In genomic region chr12:131102991-131103609, GRCh38 we compare ENCODE assay signal across 13 cellular contexts.
DNase-seq lines count a peak whose midpoint lies in the region; ATAC-seq, FAIRE-seq and TF ChIP-seq lines count a peak whose summit lies in the region.
"Had no signal": no experiment of that assay in that cellular context is flagged by ENCODE, and none has a peak within 500 bp of the region (broad histone marks: within the 10 kb centered on the region; RNA-seq: fewer than 3 reads in every experiment).

No MANE protein-coding gene starts in this region.

- no peak for TF ChIP-seq POLR2A in K562 (conservative IDR thresholded peaks at IDR 0.05)

- no peak for TF ChIP-seq RAD21 in K562 (CRISPR knock-in tag; conservative IDR thresholded peaks at IDR 0.05 in 1 of 2, IDR thresholded peaks at IDR 0.05 in 1 of 2)

- H3F3A ChIP-seq in PC-9 (ENCODE audit: insufficient read depth, low read depth): no peaks in the 10 kb centered on the region

- peaks cover 0 to 27% of the 10 kb centered on the region in 2 experiments; a peak in 2 of 5 replicates for H3K4me1 ChIP-seq in K562 (replicated peaks in 1 of 2; ENCODE audit: control insufficient read depth in 2 of 2, insufficient read depth in 2 of 2, low read length in 2 of 2)
- H3K4me1 ChIP-seq in PC-9 (replicated peaks; ENCODE audit: insufficient read depth): no peaks in the 10 kb centered on the region

- POLR2A ChIA-PET in K562 (lab: Yijun Ruan, JAX) (interaction anchor here (0.8 kb wide), 1 partner anchor 29 kb away, joined by 3 read pairs; no protein-coding TSS in a partner anchor), PC-9 (lab: Charles Lee; ENCODE audit: unreplicated experiment) (no interaction called here)

- TF ChIP-seq CTCF in K562 (IDR thresholded peaks at IDR 0.05 in 2 of 3, conservative IDR thresholded peaks at IDR 0.05 in 1 of 3; ENCODE audit: insufficient read depth in 2 of 3, low read depth in 1 of 3, low read length in 3 of 3): no peak
- no peak for TF ChIP-seq CTCF in PC-9 (conservative IDR thresholded peaks at IDR 0.05)

- H3K4me3 ChIP-seq in K562 (no peak overlapping the region), PC-9 (no peak overlapping the region)
- H3K4me3 ChIP-seq: mucosa of descending colon had no signal

- H4K20me1 ChIP-seq in K562 (replicated peaks; ENCODE audit: control insufficient read depth, insufficient read depth, low read length): no peaks in the 10 kb centered on the region; the same call in 1 of the 2 replicates
- H4K20me1 ChIP-seq in PC-9 (ENCODE audit: insufficient read depth): no peaks in the 10 kb centered on the region

- no peaks in the 10 kb centered on the region for H3K9me3 ChIP-seq in K562 (replicated peaks; ENCODE audit: control insufficient read depth, insufficient read depth, low read depth, low read length)
- H3K9me3 ChIP-seq in PC-9 (ENCODE audit: insufficient read depth, low read depth): no peaks in the 10 kb centered on the region
- H3K9me3 ChIP-seq: mucosa of descending colon had no signal

- in situ Hi-C loops in K562 (cut with MboI): loop anchor here (10.0 kb wide), 1 partner anchor 732 kb away; no protein-coding TSS in a partner anchor

- 37% methylated on average over 16 of the region's 18 CpGs for WGBS in K562 (ENCODE audit: insufficient coverage, low coverage, missing lambda C conversion rate)

- H3K79me2 ChIP-seq in K562 (ENCODE audit: control insufficient read depth, insufficient read depth, low read length) (no peaks in the 10 kb centered on the region), PC-9 (ENCODE audit: low read depth) (no peaks in the 10 kb centered on the region)

- H3K4me2 ChIP-seq in K562 (ENCODE audit: insufficient read depth, low read length) (no peak overlapping the region), PC-9 (no peak overlapping the region)

- no peak overlapping the region for H3K27ac ChIP-seq in K562 (ENCODE audit: extremely low read depth, low read depth, low read length)
- no peak overlapping the region for H3K27ac ChIP-seq in PC-9

- H3K36me3 ChIP-seq in K562 (ENCODE audit: control insufficient read depth, insufficient read depth, low read length) (no peaks in the 10 kb centered on the region), PC-9 (ENCODE audit: low read depth) (no peaks in the 10 kb centered on the region)

- FAIRE-seq in K562 (lab: Jason Lieb, UNC): no peak

- H3K9ac ChIP-seq in K562 (ENCODE audit: insufficient read depth in 1 of 2, low read depth in 2 of 2, low read length in 2 of 2): no peak overlapping the region

- CTCF ChIA-PET in K562 (lab: Yijun Ruan, JAX; ENCODE audit: low intra/inter-chr PET ratio): interaction anchor here (2.2 kb wide), 1 partner anchor 727 kb away, joined by 11 read pairs; no protein-coding TSS in a partner anchor
- CTCF ChIA-PET in PC-9 (lab: Charles Lee): no interaction called here

- ATAC-seq in GM18519 (IDR thresholded peaks at IDR 0.05; ENCODE audit: low FRiP score, unreplicated experiment) (peak; percentile 33), HG02678 (IDR thresholded peaks at IDR 0.05; ENCODE audit: unreplicated experiment) (peak; percentile 52), K562 (no peak)
- ATAC-seq: mucosa of descending colon had no signal

- H2AFZ ChIP-seq in K562 (ENCODE audit: low read depth, low read length) (no peak overlapping the region), PC-9 (no peak overlapping the region)

- BruUV-seq in K562 (replicated peaks; lab: Mats Ljungman, UMichigan) (no TSS peak), PC-9 (replicated peaks; lab: Mats Ljungman, UMichigan) (no TSS peak)

- no peak for TF ChIP-seq EP300 in K562 (IDR thresholded peaks at IDR 0.05; ENCODE audit: low read length)

- DNase-seq in K562 (ENCODE audit: extremely low read depth in 1 of 4, low spot score in 3 of 4) (no peak), retina (peak; percentile 64), PC-9 (no peak), HPDE6-E6E7 (ENCODE audit: extremely low spot score) (no peak), HCEC 1CT (no peak)
- DNase-seq: CD8-positive, alpha-beta memory T cell; KBM-7; NCI-H2081 treated with DMSO at 0.1 percent for 48 hours; OCI-M1; T-helper 9 cell had no signal

- H3K9me1 ChIP-seq in K562 (ENCODE audit: control insufficient read depth, insufficient read depth, low read length): no peaks in the 10 kb centered on the region

- H3K27me3 ChIP-seq in K562 (ENCODE audit: control insufficient read depth in 2 of 2, insufficient read depth in 2 of 2, low read length in 2 of 2) (peaks cover 0 to 15% of the 10 kb centered on the region in 2 experiments; a peak in 2 of 5 replicates), PC-9 (ENCODE audit: insufficient read depth, low read depth) (peaks cover 82% of the 10 kb centered on the region)

- intact Hi-C loops in K562 (cut with micrococcal nuclease): loop anchor here (10.0 kb wide), 2 partner anchors 338 to 732 kb away; no protein-coding TSS in a partner anchor
- intact Hi-C loops in PC-9 (cut with micrococcal nuclease; ENCODE audit: unreplicated experiment): no loop called here

- no peaks in the 10 kb centered on the region for H3K9me2 ChIP-seq in PC-9 (ENCODE audit: insufficient read depth)

TF ChIP-seq in K562, 482 proteins besides CTCF, POLR2A, EP300 and RAD21:
- TF ChIP-seq TCF15 (CRISPR knock-in tag; IDR thresholded peaks at IDR 0.05) (no peak), RFX1 (IDR thresholded peaks at IDR 0.05) (peak; percentile 41), PRDM10 (IDR thresholded peaks at IDR 0.05; ENCODE audit: partially characterized antibody) (no peak), ZZZ3 (IDR thresholded peaks at IDR 0.05) (no peak)
